18 cellular contexts compared by ENCODE assay signal in the genomic region with DNA sequence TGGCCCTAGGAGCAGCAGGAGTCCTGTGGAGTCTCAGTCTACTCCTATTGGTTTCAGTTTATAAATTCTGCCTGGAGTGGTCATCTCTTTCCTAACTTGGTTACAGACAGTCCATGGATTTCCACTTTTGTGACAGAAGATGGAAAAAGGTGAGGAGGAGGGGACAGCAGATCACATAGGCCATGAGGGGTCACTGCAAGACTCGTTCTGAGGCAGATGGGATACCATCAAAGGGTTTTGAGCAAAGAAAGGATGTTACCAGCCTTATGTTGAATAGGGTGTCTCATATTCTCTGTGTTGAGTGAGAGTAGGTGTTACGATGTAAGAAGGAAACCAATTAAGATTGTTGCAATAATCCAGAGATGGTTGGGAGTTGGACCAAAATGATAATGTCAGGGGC. TPM values are rescaled to one million over a fixed set of nuclear protein-coding genes. Genes with fewer than 3 reads are reported as not detected.
DNase-seq lines count a peak whose midpoint lies in the region; ATAC-seq and TF ChIP-seq lines count a peak whose summit lies in the region.
"Had no signal": no experiment of that assay in that cellular context is flagged by ENCODE, and none has a peak within 500 bp of the region (broad histone marks: within the 10 kb centered on the region; RNA-seq: fewer than 3 reads in every experiment).

No MANE protein-coding gene starts in this region.

- H3K36me3 ChIP-seq in GM23338 (ENCODE audit: insufficient read depth) = no peaks in the 10 kb centered on the region
- H3K36me3 ChIP-seq in OCI-LY3 (replicated peaks; ENCODE audit: low read depth, low read length) = no peaks in the 10 kb centered on the region
- no peaks in the 10 kb centered on the region for H3K36me3 ChIP-seq in esophagus muscularis mucosa
- H3K36me3 ChIP-seq in rectal smooth muscle tissue (ENCODE audit: control insufficient read depth, insufficient read depth, low read length) = no peaks in the 10 kb centered on the region
- H3K36me3 ChIP-seq: Peyer's patch had no signal

- H3K4me3 ChIP-seq in GM23338 = no peak overlapping the region
- no peak overlapping the region for H3K4me3 ChIP-seq in OCI-LY3 (ENCODE audit: low read length)
- no peak overlapping the region for H3K4me3 ChIP-seq in esophagus muscularis mucosa
- H3K4me3 ChIP-seq in rectal smooth muscle tissue (ENCODE audit: low read length) = no peak overlapping the region
- H3K4me3 ChIP-seq: Peyer's patch had no signal

- H3K9me3 ChIP-seq in OCI-LY3 (ENCODE audit: insufficient read depth, low read length) (no peaks in the 10 kb centered on the region), esophagus muscularis mucosa (no peaks in the 10 kb centered on the region)
- H3K9me3 ChIP-seq: Peyer's patch had no signal

- H3K27ac ChIP-seq in GM23338 (ENCODE audit: low read depth) (no peak overlapping the region; the same call in 1 of the 2 replicates), OCI-LY3 (ENCODE audit: low read length) (no peak overlapping the region), esophagus muscularis mucosa (replicated peaks in 1 of 4) (peak overlapping the region; percentile 2 to 33 (median 16)), rectal smooth muscle tissue (ENCODE audit: low read depth, low read length) (peak overlapping the region; percentile 5)
- H3K27ac ChIP-seq: Peyer's patch had no signal

- no peaks in the 10 kb centered on the region for H3K27me3 ChIP-seq in GM23338 (ENCODE audit: insufficient read depth)
- peaks cover 3% of the 10 kb centered on the region; the same call in 1 of the 2 replicates for H3K27me3 ChIP-seq in OCI-LY3 (ENCODE audit: low read depth, low read length)
- H3K27me3 ChIP-seq in esophagus muscularis mucosa = no peaks in the 10 kb centered on the region
- H3K27me3 ChIP-seq in rectal smooth muscle tissue (ENCODE audit: control insufficient read depth, insufficient read depth, low read length) = no peaks in the 10 kb centered on the region
- H3K27me3 ChIP-seq: Peyer's patch had no signal

- H4K20me1 ChIP-seq in GM23338 (replicated peaks; ENCODE audit: insufficient read depth) (no peaks in the 10 kb centered on the region), OCI-LY3 (ENCODE audit: insufficient read depth, low read length) (no peaks in the 10 kb centered on the region)

- intact Hi-C loops in esophagus muscularis mucosa (cut with DNase I) = no loop called here

- H3K4me1 ChIP-seq in GM23338 (ENCODE audit: insufficient read depth) = no peaks in the 10 kb centered on the region; the same call in 1 of the 2 replicates
- no peaks in the 10 kb centered on the region for H3K4me1 ChIP-seq in OCI-LY3 (ENCODE audit: low read length)
- peaks cover 16 to 65% (median 55%) of the 10 kb centered on the region in 4 donors for H3K4me1 ChIP-seq in esophagus muscularis mucosa
- peaks cover 17% of the 10 kb centered on the region for H3K4me1 ChIP-seq in rectal smooth muscle tissue (ENCODE audit: control insufficient read depth, insufficient read depth, low read length)

- H3F3A ChIP-seq in GM23338 (replicated peaks; ENCODE audit: low read depth) = no peaks in the 10 kb centered on the region

- H3K4me1 Mint-ChIP-seq in GM23338 = peaks cover 10% of the 10 kb centered on the region; the same call in 2 of the 3 replicates
- H3K4me1 Mint-ChIP-seq: CD4-positive, alpha-beta memory T cell had no signal

- DNase-seq in GM23338 (ENCODE audit: low spot score) = peak; percentile 40
- no peak for DNase-seq in esophagus muscularis mucosa (ENCODE audit: extremely low spot score)
- DNase-seq in stimulated activated CD4-positive, alpha-beta T cell treated with anti-CD3 and anti-CD28 coated beads, Interleukin-2, amount 100 ng/mL, for 24 hours = no peak
- no peak for DNase-seq in Ammon's horn (ENCODE audit: low spot score)
- no peak for DNase-seq in SIG-M5 (lab: John Stamatoyannopoulos, UW)
- DNase-seq: Calu3; CD4-positive, alpha-beta memory T cell; HCEC 1CT; MV-4-11; NCI-H1436; NCI-H2029; NCI-H2171 treated with DMSO at 0.1 percent for 48 hours; NCI-H446 treated with DMSO at 0.1 percent for 48 hours; NCI-H748 treated with DMSO at 0.1 percent for 48 hours; Peyer's patch; SHP77 had no signal

- H3K9ac ChIP-seq in OCI-LY3 (ENCODE audit: low read length) (no peak overlapping the region), rectal smooth muscle tissue (ENCODE audit: low read length) (no peak overlapping the region)

- ATAC-seq in GM23338 = peak; percentile 66

- H3K9me2 ChIP-seq in GM23338 (ENCODE audit: insufficient read depth) = no peaks in the 10 kb centered on the region

- WGBS in esophagus muscularis mucosa = 85% methylated on average over 2 of the region's 2 CpGs

- H3K79me2 ChIP-seq in GM23338 (replicated peaks; ENCODE audit: insufficient read depth) = no peaks in the 10 kb centered on the region
- no peaks in the 10 kb centered on the region for H3K79me2 ChIP-seq in OCI-LY3 (ENCODE audit: low read length)

- TF ChIP-seq CTCF in GM23338 (conservative IDR thresholded peaks at IDR 0.05; ENCODE audit: low read depth in 2 of 2) (peak; percentile 59 to 76), OCI-LY3 (IDR thresholded peaks at IDR 0.05; ENCODE audit: low read depth, low read length) (0 out of 2 replicates have a peak, but pooled peaks have one; percentile 6), esophagus muscularis mucosa (IDR thresholded peaks at IDR 0.05) (no peak)

- H3K4me2 ChIP-seq in GM23338 (no peak overlapping the region), OCI-LY3 (ENCODE audit: low read length) (no peak overlapping the region)

- TF ChIP-seq POLR2A in esophagus muscularis mucosa (IDR thresholded peaks at IDR 0.05; ENCODE audit: low read depth) = no peak

- peaks cover 19% of the 10 kb centered on the region; the same call in 2 of the 3 replicates for H3K9me3 Mint-ChIP-seq in GM23338

- peaks cover 14% of the 10 kb centered on the region; the same call in 2 of the 3 replicates for H3K36me3 Mint-ChIP-seq in GM23338 (ENCODE audit: low read depth)
- H3K36me3 Mint-ChIP-seq: CD4-positive, alpha-beta memory T cell had no signal

- no peak overlapping the region for H3K4me3 Mint-ChIP-seq in GM23338
- H3K4me3 Mint-ChIP-seq: CD4-positive, alpha-beta memory T cell had no signal

- H3K27ac Mint-ChIP-seq in GM23338 = no peak overlapping the region
- H3K27ac Mint-ChIP-seq: CD4-positive, alpha-beta memory T cell had no signal

- H2AFZ ChIP-seq in GM23338 (no peak overlapping the region), OCI-LY3 (ENCODE audit: low read depth, low read length) (no peak overlapping the region)

- TF ChIP-seq EP300 in esophagus muscularis mucosa (IDR thresholded peaks at IDR 0.05) = no peak

- peaks cover 4% of the 10 kb centered on the region for H3K27me3 Mint-ChIP-seq in GM23338 (ENCODE audit: insufficient read depth, low read depth, poor library complexity)

TF ChIP-seq in GM23338, 12 proteins besides CTCF, POLR2A, EP300 and RAD21 (continues in another document):
- TF ChIP-seq ZNF114 (CRISPR knock-in tag; IDR thresholded peaks at IDR 0.05) (no peak), EZH2 (IDR thresholded peaks at IDR 0.05; ENCODE audit: low read depth, unreplicated experiment) (no peak), REST (IDR thresholded peaks at IDR 0.05; ENCODE audit: unreplicated experiment) (no peak), STAT1 (IDR thresholded peaks at IDR 0.05; ENCODE audit: unreplicated experiment) (no peak)

RNA-seq across cellular contexts. Expression of gene PDE3A, which starts 15.3 kb away (rescaled TPM):
- total RNA-seq in GM23338 (2014; rRNA removed; shearing (Covaris generic)) = 9.1 and 9.2 TPM in 2 replicates
- polyA plus RNA-seq in GM23338 (2016; fragmentation: Nextera tagmentation; extraction: Ambion mirVana) = 2.1 and 2.7 TPM in 2 replicates
- total RNA-seq in esophagus muscularis mucosa = 100 to 1,000 TPM in 2 of 4 donors, 10 to 100 TPM in 2; 93.8 to 155 (median 106) TPM
- total RNA-seq: CD4-positive, alpha-beta memory T cell had no signal
- polyA plus RNA-seq: CD4-positive, alpha-beta memory T cell had no signal

Comparison
In these comparisons a context has a peak if more than half of its experiments do, and no peak if none do; other contexts are left out.
1. H3K27ac ChIP-seq: peak in esophagus muscularis mucosa (4 of 4) and rectal smooth muscle tissue (single experiment); none in GM23338 (single experiment) and OCI-LY3 (single experiment).
2. CTCF ChIP-seq: peak in GM23338 (2 of 2) and OCI-LY3 (single experiment); none in esophagus muscularis mucosa (0 of 3).